In the genomic region with DNA sequence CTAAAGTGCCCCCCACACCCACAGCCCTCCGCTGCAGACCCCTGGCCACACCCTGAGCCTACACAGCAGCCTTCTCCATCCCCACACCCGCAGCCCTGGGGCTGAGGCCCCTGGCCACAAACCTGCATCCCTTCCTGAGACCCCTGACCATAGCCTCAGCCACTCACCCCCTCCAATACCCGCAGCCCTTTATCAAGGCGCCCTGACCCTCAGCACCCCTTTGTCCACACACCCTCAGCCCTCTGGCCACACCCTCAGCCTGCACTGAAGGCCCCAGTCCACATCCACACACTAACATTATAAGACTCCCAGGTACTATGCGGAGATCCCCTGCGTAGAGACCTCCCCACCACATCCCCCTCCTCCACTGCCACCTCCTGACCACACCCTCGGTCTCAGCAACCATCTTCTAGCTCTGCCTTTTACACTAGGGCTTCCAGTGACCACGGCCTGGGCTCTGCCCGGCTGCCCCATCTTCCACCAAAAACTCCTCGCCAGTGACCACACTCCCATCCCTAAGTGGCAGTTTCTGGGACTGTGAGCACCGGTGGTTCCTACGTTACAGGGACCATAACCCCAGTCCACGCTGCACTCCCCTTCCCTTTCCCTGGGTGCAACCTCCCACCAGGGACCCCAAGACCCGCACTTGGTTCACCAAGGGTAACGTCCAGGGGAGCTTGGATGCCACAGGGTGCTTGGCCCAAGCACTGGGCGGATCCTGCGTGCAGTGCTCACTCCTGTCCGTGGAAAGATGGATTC, we compare ENCODE assay signal across 2 cellular contexts.
TF ChIP-seq lines count a peak whose summit lies in the region.

No MANE protein-coding gene starts in this region.

TF ChIP-seq in SK-N-SH, 30 proteins besides CTCF, POLR2A, EP300 and RAD21 (continued from another document):
- TF ChIP-seq, protein P1, sequence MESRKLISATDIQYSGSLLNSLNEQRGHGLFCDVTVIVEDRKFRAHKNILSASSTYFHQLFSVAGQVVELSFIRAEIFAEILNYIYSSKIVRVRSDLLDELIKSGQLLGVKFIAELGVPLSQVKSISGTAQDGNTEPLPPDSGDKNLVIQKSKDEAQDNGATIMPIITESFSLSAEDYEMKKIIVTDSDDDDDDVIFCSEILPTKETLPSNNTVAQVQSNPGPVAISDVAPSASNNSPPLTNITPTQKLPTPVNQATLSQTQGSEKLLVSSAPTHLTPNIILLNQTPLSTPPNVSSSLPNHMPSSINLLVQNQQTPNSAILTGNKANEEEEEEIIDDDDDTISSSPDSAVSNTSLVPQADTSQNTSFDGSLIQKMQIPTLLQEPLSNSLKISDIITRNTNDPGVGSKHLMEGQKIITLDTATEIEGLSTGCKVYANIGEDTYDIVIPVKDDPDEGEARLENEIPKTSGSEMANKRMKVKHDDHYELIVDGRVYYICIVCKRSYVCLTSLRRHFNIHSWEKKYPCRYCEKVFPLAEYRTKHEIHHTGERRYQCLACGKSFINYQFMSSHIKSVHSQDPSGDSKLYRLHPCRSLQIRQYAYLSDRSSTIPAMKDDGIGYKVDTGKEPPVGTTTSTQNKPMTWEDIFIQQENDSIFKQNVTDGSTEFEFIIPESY (IDR thresholded peaks at IDR 0.05; ENCODE audit: borderline replicate concordance, low read depth), result no peak
- TF ChIP-seq RCOR1 (IDR thresholded peaks at IDR 0.05; ENCODE audit: low read length) (no peak), CHD2 (IDR thresholded peaks at IDR 0.05; ENCODE audit: low read length, partially characterized antibody) (no peak), FOXJ3 (CRISPR knock-in tag; IDR thresholded peaks at IDR 0.05) (no peak), YY1 (IDR thresholded peaks at IDR 0.05; ENCODE audit: low read depth) (no peak)
- TF ChIP-seq, protein P2, sequence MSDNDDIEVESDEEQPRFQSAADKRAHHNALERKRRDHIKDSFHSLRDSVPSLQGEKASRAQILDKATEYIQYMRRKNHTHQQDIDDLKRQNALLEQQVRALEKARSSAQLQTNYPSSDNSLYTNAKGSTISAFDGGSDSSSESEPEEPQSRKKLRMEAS (IDR thresholded peaks at IDR 0.05; ENCODE audit: low read depth), result no peak

TF ChIP-seq in SK-N-SH treated with all-trans-retinoic acid at 6 μM for 48 hours, 23 proteins besides CTCF, POLR2A, EP300 and RAD21 (continued from another document):
- TF ChIP-seq, protein P3, sequence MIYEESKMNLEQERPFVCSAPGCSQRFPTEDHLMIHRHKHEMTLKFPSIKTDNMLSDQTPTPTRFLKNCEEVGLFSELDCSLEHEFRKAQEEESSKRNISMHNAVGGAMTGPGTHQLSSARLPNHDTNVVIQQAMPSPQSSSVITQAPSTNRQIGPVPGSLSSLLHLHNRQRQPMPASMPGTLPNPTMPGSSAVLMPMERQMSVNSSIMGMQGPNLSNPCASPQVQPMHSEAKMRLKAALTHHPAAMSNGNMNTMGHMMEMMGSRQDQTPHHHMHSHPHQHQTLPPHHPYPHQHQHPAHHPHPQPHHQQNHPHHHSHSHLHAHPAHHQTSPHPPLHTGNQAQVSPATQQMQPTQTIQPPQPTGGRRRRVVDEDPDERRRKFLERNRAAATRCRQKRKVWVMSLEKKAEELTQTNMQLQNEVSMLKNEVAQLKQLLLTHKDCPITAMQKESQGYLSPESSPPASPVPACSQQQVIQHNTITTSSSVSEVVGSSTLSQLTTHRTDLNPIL (CRISPR knock-in tag; IDR thresholded peaks at IDR 0.05; ENCODE audit: low read depth), result no peak
- TF ChIP-seq OSR1 (CRISPR knock-in tag; IDR thresholded peaks at IDR 0.05) (no peak), CSDC2 (CRISPR knock-in tag; IDR thresholded peaks at IDR 0.05) (no peak), ZNF70 (CRISPR knock-in tag; IDR thresholded peaks at IDR 0.05) (no peak), ESRRG (CRISPR knock-in tag; IDR thresholded peaks at IDR 0.05) (no peak), PPARA (CRISPR knock-in tag; IDR thresholded peaks at IDR 0.05; ENCODE audit: borderline replicate concordance) (no peak), BACH2 (CRISPR knock-in tag; IDR thresholded peaks at IDR 0.05; ENCODE audit: borderline replicate concordance) (no peak), SNAI2 (CRISPR knock-in tag; IDR thresholded peaks at IDR 0.05) (no peak)
- TF ChIP-seq, protein P4, sequence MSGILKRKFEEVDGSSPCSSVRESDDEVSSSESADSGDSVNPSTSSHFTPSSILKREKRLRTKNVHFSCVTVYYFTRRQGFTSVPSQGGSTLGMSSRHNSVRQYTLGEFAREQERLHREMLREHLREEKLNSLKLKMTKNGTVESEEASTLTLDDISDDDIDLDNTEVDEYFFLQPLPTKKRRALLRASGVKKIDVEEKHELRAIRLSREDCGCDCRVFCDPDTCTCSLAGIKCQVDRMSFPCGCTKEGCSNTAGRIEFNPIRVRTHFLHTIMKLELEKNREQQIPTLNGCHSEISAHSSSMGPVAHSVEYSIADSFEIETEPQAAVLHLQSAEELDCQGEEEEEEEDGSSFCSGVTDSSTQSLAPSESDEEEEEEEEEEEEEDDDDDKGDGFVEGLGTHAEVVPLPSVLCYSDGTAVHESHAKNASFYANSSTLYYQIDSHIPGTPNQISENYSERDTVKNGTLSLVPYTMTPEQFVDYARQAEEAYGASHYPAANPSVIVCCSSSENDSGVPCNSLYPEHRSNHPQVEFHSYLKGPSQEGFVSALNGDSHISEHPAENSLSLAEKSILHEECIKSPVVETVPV (CRISPR knock-in tag; IDR thresholded peaks at IDR 0.05), result no peak
TF ChIP-seq in SK-N-SH treated with all-trans-retinoic acid at 6 μM for 48 hours: peak in this region for 0.
